In the genomic region with DNA sequence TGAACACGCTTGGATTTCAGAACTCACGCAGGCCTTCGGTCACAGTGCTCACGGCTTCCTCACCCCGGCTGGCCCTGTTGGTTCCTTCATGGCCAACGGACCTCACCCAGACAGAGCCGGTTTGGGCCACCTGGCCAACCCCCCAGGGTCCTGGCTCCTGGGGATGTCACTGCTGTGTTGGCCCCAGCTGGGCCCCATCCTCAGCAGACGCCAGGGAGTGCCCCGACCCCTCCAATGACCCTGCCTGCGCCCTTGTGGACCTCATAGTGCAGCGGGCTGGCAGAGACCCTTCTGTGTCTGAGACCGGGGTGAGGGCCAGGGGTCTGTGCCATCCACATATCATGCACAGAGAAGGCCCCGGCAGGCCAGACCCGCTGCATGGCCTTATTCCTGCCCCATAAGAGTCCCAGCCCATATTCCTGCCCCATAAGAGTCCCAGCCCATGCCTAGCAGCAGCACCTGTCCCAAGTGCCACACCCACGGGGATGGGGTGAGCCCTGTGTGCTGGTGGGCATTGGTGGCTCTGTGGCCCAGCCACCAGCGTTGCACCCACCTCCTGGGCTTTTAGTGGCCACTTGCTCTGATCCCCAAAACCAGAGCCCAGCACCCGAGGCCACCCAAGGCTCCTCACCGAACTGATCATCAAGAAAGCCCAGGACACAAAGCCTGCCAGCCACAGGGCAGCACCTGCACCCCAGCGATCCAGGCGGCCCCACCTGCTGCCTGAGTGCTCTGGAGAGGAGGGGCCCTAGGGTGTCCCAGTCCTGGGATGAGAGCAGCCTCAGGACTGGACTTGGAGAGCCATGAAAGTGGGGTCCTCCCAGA, we compare ENCODE assay signal across 8 cellular contexts. TPM values are rescaled to one million over a fixed set of nuclear protein-coding genes. Genes with fewer than 3 reads are reported as not detected.
DNase-seq lines count a peak whose midpoint lies in the region; ATAC-seq and TF ChIP-seq lines count a peak whose summit lies in the region.

No MANE protein-coding gene starts in this region.

- H3K9me3 Mint-ChIP-seq in activated naive CD4-positive, alpha-beta T cell treated with anti-CD3 and anti-CD28 coated beads for 36 hours: no peaks in the 10 kb centered on the region
- H3K9me3 Mint-ChIP-seq in activated T-helper 17 cell treated with anti-CD3 and anti-CD28 coated beads, Interleukin-2, amount 50 U/mL, for 72 hours: no peaks in the 10 kb centered on the region

- TF ChIP-seq CTCF in uterus (IDR thresholded peaks at IDR 0.05) (no peak), esophagus muscularis mucosa (IDR thresholded peaks at IDR 0.05) (no peak)

- peaks cover under 1% of the 10 kb centered on the region for H3K36me3 Mint-ChIP-seq in activated naive CD4-positive, alpha-beta T cell treated with anti-CD3 and anti-CD28 coated beads for 36 hours (ENCODE audit: low read depth)
- H3K36me3 Mint-ChIP-seq in activated T-helper 17 cell treated with anti-CD3 and anti-CD28 coated beads, Interleukin-2, amount 50 U/mL, for 72 hours (ENCODE audit: low read depth): peaks cover 23% of the 10 kb centered on the region

- CTCF ChIA-PET in activated naive CD4-positive, alpha-beta T cell treated with anti-CD3 and anti-CD28 coated beads for 36 hours (lab: Charles Lee): no interaction called here

- ATAC-seq in activated T-helper 17 cell treated with anti-CD3 and anti-CD28 coated beads, Interleukin-2, amount 50 U/mL, for 72 hours (replicated peaks): no peak

- H3K4me1 ChIP-seq in mesendoderm (ENCODE audit: control insufficient read depth, low read depth, low read length) (peaks cover 6% of the 10 kb centered on the region), uterus (peaks cover 0 to 20% of the 10 kb centered on the region in 2 donors), esophagus muscularis mucosa (peaks cover 9 to 30% (median 26%) of the 10 kb centered on the region in 4 donors)

- no peak overlapping the region for H2BK120ac ChIP-seq in mesendoderm (ENCODE audit: low read depth, low read length)

- no peak overlapping the region for H3K4me2 ChIP-seq in mesendoderm (ENCODE audit: low read length)

- peaks cover 31% of the 10 kb centered on the region for H3K79me2 ChIP-seq in mesendoderm (ENCODE audit: control insufficient read depth, insufficient read depth, low read length)

- H2BK15ac ChIP-seq in mesendoderm (replicated peaks; ENCODE audit: low read depth): no peak overlapping the region

- no peak overlapping the region for H3K4ac ChIP-seq in mesendoderm (ENCODE audit: low read depth, low read length)

- no peak for TF ChIP-seq EP300 in esophagus muscularis mucosa (IDR thresholded peaks at IDR 0.05)

- H3K4me3 ChIP-seq in mesendoderm (ENCODE audit: low read length) (no peak overlapping the region), uterus (no peak overlapping the region), esophagus muscularis mucosa (peak overlapping the region in 2 of 4 donors; percentile 90 to 91)

- H3K36me3 ChIP-seq in mesendoderm (ENCODE audit: control insufficient read depth, insufficient read depth, low read length): no peaks in the 10 kb centered on the region
- no peaks in the 10 kb centered on the region for H3K36me3 ChIP-seq in uterus
- peaks cover 0 to 8% (median 5%) of the 10 kb centered on the region in 4 donors for H3K36me3 ChIP-seq in esophagus muscularis mucosa

- no peaks in the 10 kb centered on the region for H3K9me3 ChIP-seq in uterus
- H3K9me3 ChIP-seq in esophagus muscularis mucosa: no peaks in the 10 kb centered on the region

- no peak overlapping the region for H3K23ac ChIP-seq in mesendoderm (ENCODE audit: low read length)

- no peak overlapping the region for H3K18ac ChIP-seq in mesendoderm (ENCODE audit: low read length)

- no peak for DNase-seq in activated naive CD4-positive, alpha-beta T cell treated with anti-CD3 and anti-CD28 coated beads for 36 hours
- no peak for DNase-seq in activated naive CD4-positive, alpha-beta T cell treated with anti-CD3 and anti-CD28 coated beads, Interleukin-2, amount 50 U/mL, for 16 hours
- no peak for DNase-seq in mesendoderm
- DNase-seq in uterus: peak; percentile 13 to 20
- no peak for DNase-seq in NCI-H1417 treated with DMSO at 0.1 percent for 48 hours (lab: John Stamatoyannopoulos, UW)
- no peak for DNase-seq in esophagus muscularis mucosa (ENCODE audit: extremely low spot score)
- no peak for DNase-seq in NCI-H2029 (lab: John Stamatoyannopoulos, UW)

- no peak overlapping the region for H4K5ac ChIP-seq in mesendoderm (ENCODE audit: low read length)

- no peak overlapping the region for H2BK5ac ChIP-seq in mesendoderm (ENCODE audit: low read length)

- peak overlapping the region; percentile 75 for H3K56ac ChIP-seq in mesendoderm (ENCODE audit: low read length)

- intact Hi-C loops in activated naive CD4-positive, alpha-beta T cell treated with anti-CD3 and anti-CD28 coated beads for 36 hours (cut with micrococcal nuclease): loop anchor here (1.0 to 2.0 kb wide), 3 partner anchors 11 to 180 kb away; partner anchors contain the start of gene CLPTM1L
- intact Hi-C loops in uterus (cut with DNase I; ENCODE audit: low total_unique reads): no loop called here
- intact Hi-C loops in esophagus muscularis mucosa (cut with DNase I): loop anchor here (5.0 to 10.0 kb wide), 3 partner anchors 42 to 120 kb away; no protein-coding TSS in a partner anchor

- H2AK5ac ChIP-seq in mesendoderm (ENCODE audit: low read length): no peak overlapping the region

- H4K8ac ChIP-seq in mesendoderm (ENCODE audit: low read depth, low read length): no peak overlapping the region

- H3K27me3 ChIP-seq in mesendoderm (ENCODE audit: insufficient read depth, low read length, poor library complexity): no peaks in the 10 kb centered on the region
- H3K27me3 ChIP-seq in uterus: no peaks in the 10 kb centered on the region
- H3K27me3 ChIP-seq in esophagus muscularis mucosa: no peaks in the 10 kb centered on the region

- no peak overlapping the region for H3K27ac Mint-ChIP-seq in activated naive CD4-positive, alpha-beta T cell treated with anti-CD3 and anti-CD28 coated beads for 36 hours
- peak overlapping the region; percentile 46 for H3K27ac Mint-ChIP-seq in activated T-helper 17 cell treated with anti-CD3 and anti-CD28 coated beads, Interleukin-2, amount 50 U/mL, for 72 hours

- peak overlapping the region; percentile 80 for H3K9ac ChIP-seq in mesendoderm (ENCODE audit: low read length)

- H3K4me1 Mint-ChIP-seq in activated naive CD4-positive, alpha-beta T cell treated with anti-CD3 and anti-CD28 coated beads for 36 hours (ENCODE audit: low read depth): peaks cover 19% of the 10 kb centered on the region
- H3K4me1 Mint-ChIP-seq in activated T-helper 17 cell treated with anti-CD3 and anti-CD28 coated beads, Interleukin-2, amount 50 U/mL, for 72 hours: peaks cover 13% of the 10 kb centered on the region

- TF ChIP-seq POLR2A in uterus (IDR thresholded peaks at IDR 0.05) (no peak), esophagus muscularis mucosa (IDR thresholded peaks at IDR 0.05; ENCODE audit: low read depth) (no peak)

- H3K4me3 Mint-ChIP-seq in activated naive CD4-positive, alpha-beta T cell treated with anti-CD3 and anti-CD28 coated beads for 36 hours: peak overlapping the region; percentile 60
- peak overlapping the region; percentile 39 for H3K4me3 Mint-ChIP-seq in activated T-helper 17 cell treated with anti-CD3 and anti-CD28 coated beads, Interleukin-2, amount 50 U/mL, for 72 hours

- H3K27ac ChIP-seq in mesendoderm (ENCODE audit: low read depth, low read length): no peak overlapping the region
- peak overlapping the region in 1 of 2 donors; percentile 80 for H3K27ac ChIP-seq in uterus
- H3K27ac ChIP-seq in esophagus muscularis mucosa (replicated peaks in 1 of 4): peak overlapping the region in 2 of 4 donors; percentile 91

- peaks cover 4% of the 10 kb centered on the region for H3K79me1 ChIP-seq in mesendoderm (ENCODE audit: low read length)

- WGBS in mesendoderm (ENCODE audit: extremely low coverage, insufficient coverage, low lambda C conversion rate): no CpG with 5 or more reads among the region's 20 CpGs
- WGBS in esophagus muscularis mucosa: no CpG with 5 or more reads among the region's 20 CpGs

- H3K27me3 Mint-ChIP-seq in activated naive CD4-positive, alpha-beta T cell treated with anti-CD3 and anti-CD28 coated beads for 36 hours (ENCODE audit: low read depth): no peaks in the 10 kb centered on the region
- no peaks in the 10 kb centered on the region for H3K27me3 Mint-ChIP-seq in activated T-helper 17 cell treated with anti-CD3 and anti-CD28 coated beads, Interleukin-2, amount 50 U/mL, for 72 hours

RNA-seq across cellular contexts. Expression of gene LPCAT1, which starts 1.3 kb away (rescaled TPM):
- total RNA-seq in activated naive CD4-positive, alpha-beta T cell treated with anti-CD3 and anti-CD28 coated beads for 36 hours: 10 to 100 TPM; 31.2 to 34.1 TPM
- total RNA-seq in activated T-helper 17 cell treated with anti-CD3 and anti-CD28 coated beads, Interleukin-2, amount 50 U/mL, for 72 hours: 10 to 100 TPM; 38.5 to 62.7 TPM
- 135 TPM for polyA plus RNA-seq in mesendoderm (2013, experiment 1 of 2)
- 132 TPM for polyA plus RNA-seq in mesendoderm (2013, experiment 2 of 2)
- total RNA-seq in uterus: 10 to 100 TPM; 21.5 to 51.0 (median 40.0) TPM
- 10 to 100 TPM; 22.5 to 51.7 (median 35.0) TPM for total RNA-seq in esophagus muscularis mucosa

Comparison
In these comparisons a context has a peak if more than half of its experiments do, and no peak if none do; other contexts are left out.
1. DNase-seq: peak in uterus (2 of 2); none in activated naive CD4-positive, alpha-beta T cell treated with anti-CD3 and anti-CD28 coated beads for 36 hours (single experiment), activated naive CD4-positive, alpha-beta T cell treated with anti-CD3 and anti-CD28 coated beads, Interleukin-2, amount 50 U/mL, for 16 hours (single experiment), mesendoderm (single experiment), NCI-H1417 treated with DMSO at 0.1 percent for 48 hours (single experiment), esophagus muscularis mucosa (single experiment) and NCI-H2029 (single experiment).